Comparison of ENCODE assay signal across 8 cellular contexts in the genomic region with DNA sequence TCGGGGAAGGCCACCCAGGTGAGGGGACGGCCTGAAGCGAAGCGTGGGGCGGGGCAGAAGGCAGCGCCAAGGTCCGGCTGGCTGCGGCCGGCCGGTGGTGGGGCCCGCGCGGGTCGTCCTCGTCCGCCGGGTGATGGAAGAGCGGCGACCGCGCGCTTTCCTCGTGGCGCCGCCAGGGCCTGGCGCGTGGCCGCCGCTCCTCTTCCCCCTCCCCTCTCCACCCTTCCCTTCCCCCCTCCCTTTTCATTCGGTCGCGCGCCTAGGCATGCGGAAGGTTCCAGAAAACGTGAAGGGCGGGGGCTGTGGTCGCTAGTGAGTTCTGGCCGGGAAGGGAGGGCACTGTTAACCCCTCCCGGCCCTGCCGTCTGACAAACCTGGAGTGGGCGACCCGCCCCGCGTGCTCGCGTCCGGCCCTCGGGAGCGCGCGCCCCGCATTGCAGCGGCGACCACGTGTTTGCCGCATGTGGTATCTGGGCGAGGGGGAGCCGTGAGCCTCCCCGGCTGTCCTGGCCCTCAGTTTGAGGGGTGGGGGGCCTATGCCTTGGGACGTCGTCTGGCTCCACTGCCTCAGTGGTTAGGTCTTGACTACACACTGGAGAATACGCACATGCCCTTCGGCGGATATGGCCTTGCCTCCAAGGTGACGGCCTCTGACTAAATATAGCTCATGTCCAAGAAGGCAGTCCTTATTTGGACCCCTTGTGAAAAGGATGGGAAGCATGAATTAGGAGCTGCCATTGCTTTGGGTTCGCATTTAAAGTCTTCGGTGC. TPM values are rescaled to one million over a fixed set of nuclear protein-coding genes. Genes with fewer than 3 reads are reported as not detected.
DNase-seq lines count a peak whose midpoint lies in the region; ATAC-seq and TF ChIP-seq lines count a peak whose summit lies in the region.

No MANE protein-coding gene starts in this region.

- H3K4me3 ChIP-seq in foreskin fibroblast (ENCODE audit: low read depth in 1 of 2, low read length in 2 of 2) (peak overlapping the region; percentile 91 to 98), neural progenitor cell (peak overlapping the region; percentile 72)

- ATAC-seq in GM18861 (IDR thresholded peaks at IDR 0.05; ENCODE audit: unreplicated experiment) (peak; percentile 14), HG03108 (IDR thresholded peaks at IDR 0.05; ENCODE audit: unreplicated experiment) (peak; percentile 20)

- peaks cover 43% of the 10 kb centered on the region for H3K4me1 ChIP-seq in neural progenitor cell

- H3K27ac Mint-ChIP-seq in neural progenitor cell, result peak overlapping the region; percentile 96

- H3K9ac ChIP-seq in neural progenitor cell, result peak overlapping the region; percentile 98

- H3K79me2 ChIP-seq in neural progenitor cell (ENCODE audit: low read depth), result peaks cover 69% of the 10 kb centered on the region

- peaks cover 62% of the 10 kb centered on the region for H3K4me1 Mint-ChIP-seq in neural progenitor cell

- peaks cover 39% of the 10 kb centered on the region for H3K36me3 Mint-ChIP-seq in neural progenitor cell

- peaks cover 30% of the 10 kb centered on the region for H3K36me3 ChIP-seq in neural progenitor cell

- H2AFZ ChIP-seq in neural progenitor cell (replicated peaks), result no peak overlapping the region

- peak; percentile 34 for DNase-seq in AG08395 (ENCODE audit: low spot score)
- DNase-seq in activated effector memory CD4-positive, alpha-beta T cell treated with Interleukin-2 at 50 U/mL for 16 hours, result peak; percentile 67
- DNase-seq in foreskin fibroblast, result peak; percentile 64 to 87
- no peak for DNase-seq in neural progenitor cell (ENCODE audit: low spot score)
- DNase-seq in stromal cell of bone marrow (ENCODE audit: low read depth), result peak; percentile 46

- H3K4me3 Mint-ChIP-seq in neural progenitor cell, result peak overlapping the region; percentile 97

- no peaks in the 10 kb centered on the region for H3K9me3 ChIP-seq in neural progenitor cell (ENCODE audit: low read depth)

- no peaks in the 10 kb centered on the region for H3K9me3 Mint-ChIP-seq in neural progenitor cell

- TF ChIP-seq CTCF in foreskin fibroblast (IDR thresholded peaks at IDR 0.05; ENCODE audit: low read depth, low read length), result no peak
- peak; percentile 4 for TF ChIP-seq CTCF in neural progenitor cell (IDR thresholded peaks at IDR 0.05)

- H3K27me3 ChIP-seq in neural progenitor cell, result no peaks in the 10 kb centered on the region

- peaks cover 3% of the 10 kb centered on the region for H3K27me3 Mint-ChIP-seq in neural progenitor cell (ENCODE audit: insufficient read depth, low read depth)

- peaks cover 60% of the 10 kb centered on the region for H3F3A ChIP-seq in neural progenitor cell (ENCODE audit: low read depth)

- H3K27ac ChIP-seq in neural progenitor cell, result peak overlapping the region; percentile 100

- peaks cover 49% of the 10 kb centered on the region for H4K20me1 ChIP-seq in neural progenitor cell (ENCODE audit: low read depth)

- peak overlapping the region; percentile 89 for H3K4me2 ChIP-seq in neural progenitor cell

TF ChIP-seq in PFSK-1, 5 proteins besides CTCF, POLR2A, EP300 and RAD21:
- TF ChIP-seq POLR2AphosphoS5 (IDR thresholded peaks at IDR 0.05; ENCODE audit: low read depth, low read length) (no peak; the same call in 1 of the 2 replicates), REST (IDR thresholded peaks at IDR 0.05; ENCODE audit: insufficient read depth in 1 of 2, low read depth in 2 of 2, low read length in 2 of 2) (no peak), SIN3A (IDR thresholded peaks at IDR 0.05; ENCODE audit: borderline replicate concordance, insufficient read depth, low read length) (peak; percentile 47; the same call in 1 of the 2 replicates), FOXP2 (optimal IDR thresholded peaks at IDR 0.05; ENCODE audit: borderline replicate concordance, extremely low read depth, extremely low read length, insufficient read depth) (no peak), TAF1 (IDR thresholded peaks at IDR 0.05; ENCODE audit: borderline replicate concordance, insufficient read depth, low read length) (no peak)

RNA-seq across cellular contexts. Expression of gene MAT2A, which starts 0.6 kb away (rescaled TPM):
- 124 TPM for polyA plus RNA-seq in PFSK-1 (2012; ENCODE audit: insufficient read length, low read depth)
- total RNA-seq in neural progenitor cell (ENCODE audit: low replicate concordance), result 180 and 221 TPM in 2 replicates

RNA-seq across cellular contexts. Expression of gene GGCX, which starts 21.7 kb away (rescaled TPM):
- 25.2 TPM for polyA plus RNA-seq in PFSK-1 (2012; ENCODE audit: insufficient read length, low read depth)
- 29.7 and 41.7 TPM in 2 replicates for total RNA-seq in neural progenitor cell (ENCODE audit: low replicate concordance)

RNA-seq across cellular contexts. Expression of gene VAMP8, which starts 37.8 kb away (rescaled TPM):
- polyA plus RNA-seq in PFSK-1 (2012; ENCODE audit: insufficient read length, low read depth), result 7.1 TPM
- total RNA-seq in neural progenitor cell (ENCODE audit: low replicate concordance), result 0.52 and 2.4 TPM in 2 replicates

RNA-seq across cellular contexts. Expression of gene VAMP5, which starts 44.7 kb away (rescaled TPM):
- polyA plus RNA-seq in PFSK-1 (2012; ENCODE audit: insufficient read length, low read depth), result not detected
- not detected in 2 replicates for total RNA-seq in neural progenitor cell (ENCODE audit: low replicate concordance)

RNA-seq across cellular contexts. Expression of gene RNF181, which starts 56.0 kb away (rescaled TPM):
- polyA plus RNA-seq in PFSK-1 (2012; ENCODE audit: insufficient read length, low read depth), result 331 TPM
- total RNA-seq in neural progenitor cell (ENCODE audit: low replicate concordance), result 81.3 and 113 TPM in 2 replicates
